35 cellular contexts compared by ENCODE assay signal in the genomic region with DNA sequence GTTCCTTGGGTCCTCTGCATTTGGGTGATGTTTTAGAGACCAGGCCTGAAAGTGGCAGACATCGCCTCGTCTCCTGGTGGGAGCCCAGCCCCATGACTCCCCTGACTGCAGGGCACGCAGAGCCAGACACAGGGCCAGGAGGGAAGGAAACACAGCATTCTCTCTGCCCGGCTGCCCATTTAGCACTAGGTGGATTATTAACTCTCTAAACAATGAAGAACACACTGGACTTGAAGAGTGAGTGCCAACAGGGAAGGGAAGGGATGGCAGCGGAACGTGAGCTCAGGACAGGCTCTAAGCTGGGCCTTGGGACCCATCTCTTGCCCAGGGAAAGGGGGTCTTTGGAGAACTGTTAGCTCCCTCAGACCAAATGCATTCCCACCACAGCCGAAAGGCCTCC.
"Had no signal": no experiment of that assay in that cellular context is flagged by ENCODE, and none has a peak within 500 bp of the region (broad histone marks: within the 10 kb centered on the region; RNA-seq: fewer than 3 reads in every experiment).

No MANE protein-coding gene starts in this region.

- H3K4me1 ChIP-seq: adrenal gland, body of pancreas, colonic mucosa had no signal

- H3K27me3 Mint-ChIP-seq: activated CD4-positive, alpha-beta memory T cell treated with anti-CD3 and anti-CD28 coated beads, Interleukin-2, amount 10 ng/mL, durations not matched to agents 7 days and 5 days; dendritic cell treated with granulocyte-macrophage colony-stimulating factor and Interleukin-4, amounts not matched to agents 40 ng/mL and 50 ng/mL, for 4 days; T-helper 17 cell had no signal

- FAIRE-seq: frontal cortex had no signal

- H3K9me3 Mint-ChIP-seq: activated CD4-positive, alpha-beta memory T cell treated with anti-CD3 and anti-CD28 coated beads, Interleukin-2, amount 10 ng/mL, durations not matched to agents 7 days and 5 days; activated CD4-positive, alpha-beta T cell treated with anti-CD3 and anti-CD28 coated beads, Interleukin-2, amount 10 ng/mL, durations not matched to agents 7 days and 5 days; activated naive CD8-positive, alpha-beta T cell treated with anti-CD3 and anti-CD28 coated beads for 36 hours; activated naive CD8-positive, alpha-beta T cell treated with anti-CD3 and anti-CD28 coated beads, Interleukin-2, amount 50 U/mL, for 24 hours; activated T-cell treated with anti-CD3 and anti-CD28 coated beads, Interleukin-2, amount 50 U/mL, for 24 hours; activated T-cell treated with anti-CD3 and anti-CD28 coated beads, Interleukin-2, amount 50 U/mL, for 72 hours; dendritic cell treated with granulocyte-macrophage colony-stimulating factor and Interleukin-4, amounts not matched to agents 40 ng/mL and 50 ng/mL, for 4 days; endodermal cell; T-helper 2 cell treated with Interferon-gamma antibody and Interleukin-4, amounts not matched to agents 5 μg/mL and 100 μg/mL, for 36 hours had no signal

- ATAC-seq: activated naive CD8-positive, alpha-beta T cell treated with anti-CD3 and anti-CD28 coated beads, Interleukin-2, amount 50 U/mL, for 24 hours; activated T-cell treated with anti-CD3 and anti-CD28 coated beads, Interleukin-2, amount 50 U/mL, for 72 hours; body of pancreas; esophagus mucosa; T-helper 17 cell; WTC11 had no signal

- H3K4me1 Mint-ChIP-seq: activated CD4-positive, alpha-beta memory T cell treated with anti-CD3 and anti-CD28 coated beads, Interleukin-2, amount 10 ng/mL, durations not matched to agents 7 days and 5 days; activated CD4-positive, alpha-beta T cell treated with anti-CD3 and anti-CD28 coated beads, Interleukin-2, amount 10 ng/mL, durations not matched to agents 7 days and 5 days; activated naive CD8-positive, alpha-beta T cell treated with anti-CD3 and anti-CD28 coated beads for 36 hours; activated naive CD8-positive, alpha-beta T cell treated with anti-CD3 and anti-CD28 coated beads, Interleukin-2, amount 50 U/mL, for 24 hours; endodermal cell; T-helper 17 cell; WTC11 had no signal

- H3K27ac ChIP-seq: adrenal gland, body of pancreas, colonic mucosa, dorsolateral prefrontal cortex had no signal

- DNase-seq: activated CD4-positive, alpha-beta memory T cell treated with anti-CD3 and anti-CD28 coated beads, Interleukin-2, amount 10 ng/mL, durations not matched to agents 7 days and 5 days; activated CD4-positive, alpha-beta T cell treated with anti-CD3 and anti-CD28 coated beads for 1 hour; activated CD4-positive, alpha-beta T cell treated with anti-CD3 and anti-CD28 coated beads for 4 hours; activated CD4-positive, alpha-beta T cell treated with anti-CD3 and anti-CD28 coated beads, Interleukin-2, amount 10 ng/mL, durations not matched to agents 7 days and 5 days; activated CD4-positive, alpha-beta T cell treated with anti-CD3 and anti-CD28 coated beads, Interleukin-2, amount 50 U/mL, for 4 hours; activated CD8-positive, alpha-beta memory T cell treated with anti-CD3 and anti-CD28 coated beads, Interleukin-2, amount 50 U/mL, for 48 hours; activated effector memory CD4-positive, alpha-beta T cell treated with Interleukin-2 at 50 U/mL for 16 hours; activated gamma-delta T cell treated with Interleukin-2 at 50 U/mL for 16 hours; activated naive CD4-positive, alpha-beta T cell treated with anti-CD3 and anti-CD28 coated beads, Interleukin-2, amount 50 U/mL, for 16 hours; activated naive CD4-positive, alpha-beta T cell treated with Interleukin-2 at 50 U/mL for 16 hours; activated naive CD8-positive, alpha-beta T cell treated with anti-CD3 and anti-CD28 coated beads for 36 hours; activated naive CD8-positive, alpha-beta T cell treated with anti-CD3 and anti-CD28 coated beads, Interleukin-2, amount 50 U/mL, for 24 hours; activated T-cell treated with anti-CD3 and anti-CD28 coated beads for 4 hours; activated T-cell treated with anti-CD3 and anti-CD28 coated beads, Interleukin-2, amount 50 U/mL, for 24 hours; activated T-cell treated with anti-CD3 and anti-CD28 coated beads, Interleukin-2, amount 50 U/mL, for 72 hours; adrenal gland; amygdala; aorta; body of pancreas; central memory CD4-positive, alpha-beta T cell; cerebellar nuclear complex; colonic mucosa; dorsolateral prefrontal cortex; effector memory CD4-positive, alpha-beta T cell; endodermal cell; foreskin fibroblast; head of caudate nucleus; T-helper 1 cell; T-helper 17 cell; T1000 had no signal

- H3K4me3 ChIP-seq: adrenal gland, body of pancreas, colonic mucosa, dorsolateral prefrontal cortex had no signal

- H3K27me3 ChIP-seq: adrenal gland, body of pancreas, colonic mucosa had no signal

- H3K4me3 Mint-ChIP-seq: activated CD4-positive, alpha-beta memory T cell treated with anti-CD3 and anti-CD28 coated beads, Interleukin-2, amount 10 ng/mL, durations not matched to agents 7 days and 5 days; activated CD4-positive, alpha-beta T cell treated with anti-CD3 and anti-CD28 coated beads, Interleukin-2, amount 10 ng/mL, durations not matched to agents 7 days and 5 days; activated naive CD8-positive, alpha-beta T cell treated with anti-CD3 and anti-CD28 coated beads for 36 hours; activated naive CD8-positive, alpha-beta T cell treated with anti-CD3 and anti-CD28 coated beads, Interleukin-2, amount 50 U/mL, for 24 hours; activated T-cell treated with anti-CD3 and anti-CD28 coated beads, Interleukin-2, amount 50 U/mL, for 24 hours; activated T-cell treated with anti-CD3 and anti-CD28 coated beads, Interleukin-2, amount 50 U/mL, for 72 hours; dendritic cell treated with granulocyte-macrophage colony-stimulating factor and Interleukin-4, amounts not matched to agents 40 ng/mL and 50 ng/mL, for 4 days; endodermal cell; T-helper 17 cell; T-helper 2 cell treated with Interferon-gamma antibody and Interleukin-4, amounts not matched to agents 5 μg/mL and 100 μg/mL, for 36 hours; WTC11 had no signal

- H3K9me3 ChIP-seq: adrenal gland, body of pancreas, colonic mucosa had no signal

- H3K36me3 Mint-ChIP-seq: activated naive CD8-positive, alpha-beta T cell treated with anti-CD3 and anti-CD28 coated beads for 36 hours; WTC11 had no signal

- H3K27ac Mint-ChIP-seq: activated CD4-positive, alpha-beta memory T cell treated with anti-CD3 and anti-CD28 coated beads, Interleukin-2, amount 10 ng/mL, durations not matched to agents 7 days and 5 days; activated CD4-positive, alpha-beta T cell treated with anti-CD3 and anti-CD28 coated beads, Interleukin-2, amount 10 ng/mL, durations not matched to agents 7 days and 5 days; activated naive CD8-positive, alpha-beta T cell treated with anti-CD3 and anti-CD28 coated beads for 36 hours; activated naive CD8-positive, alpha-beta T cell treated with anti-CD3 and anti-CD28 coated beads, Interleukin-2, amount 50 U/mL, for 24 hours; activated T-cell treated with anti-CD3 and anti-CD28 coated beads, Interleukin-2, amount 50 U/mL, for 24 hours; activated T-cell treated with anti-CD3 and anti-CD28 coated beads, Interleukin-2, amount 50 U/mL, for 72 hours; dendritic cell treated with granulocyte-macrophage colony-stimulating factor and Interleukin-4, amounts not matched to agents 40 ng/mL and 50 ng/mL, for 4 days; endodermal cell; T-helper 17 cell; T-helper 2 cell treated with Interferon-gamma antibody and Interleukin-4, amounts not matched to agents 5 μg/mL and 100 μg/mL, for 36 hours; WTC11 had no signal

- H3K36me3 ChIP-seq: adrenal gland, colonic mucosa had no signal
